Comparison of ENCODE assay signal across 23 cellular contexts in the genomic region with DNA sequence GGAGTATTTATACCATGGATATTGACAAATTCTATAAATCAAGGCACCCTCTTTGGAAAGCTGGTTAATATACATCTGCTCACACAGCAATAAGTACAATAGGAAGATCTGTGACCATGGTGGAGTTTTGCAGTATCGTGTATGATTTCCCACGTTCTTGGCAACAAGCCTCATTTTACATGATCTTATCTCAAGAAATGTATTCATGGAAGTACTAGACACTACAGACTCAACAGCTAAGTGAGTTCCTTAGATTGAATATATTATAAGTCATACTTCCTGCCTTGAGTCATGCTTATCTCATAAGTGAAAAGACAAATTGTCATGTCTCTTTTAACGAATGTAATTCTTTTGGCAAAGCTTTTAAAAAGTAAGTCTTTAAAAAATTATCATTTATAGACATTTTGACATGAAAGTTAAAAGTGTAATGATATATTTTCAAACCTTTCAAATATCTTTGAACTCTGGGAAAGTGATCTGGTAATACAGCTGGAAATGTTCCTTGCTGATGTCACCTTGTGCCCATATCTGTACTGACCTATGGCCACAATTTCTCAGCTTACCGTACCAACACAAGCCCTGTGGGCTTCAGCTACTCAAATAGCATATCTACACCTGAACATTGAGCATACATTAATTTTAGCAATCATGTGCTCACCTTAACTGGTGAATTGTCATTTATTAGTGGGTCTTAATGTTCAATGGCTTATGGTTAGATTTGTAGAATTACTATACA.
A peak's percentile ranks its signal among the peaks of the same experiment; 100 is the strongest.
DNase-seq lines count a peak whose midpoint lies in the region; FAIRE-seq and TF ChIP-seq lines count a peak whose summit lies in the region.
"Had no signal": no experiment of that assay in that cellular context is flagged by ENCODE, and none has a peak within 500 bp of the region (broad histone marks: within the 10 kb centered on the region; RNA-seq: fewer than 3 reads in every experiment).

No MANE protein-coding gene starts in this region.

- TF ChIP-seq CTCF in MCF 10A (IDR thresholded peaks at IDR 0.05; ENCODE audit: unreplicated experiment) (no peak), breast epithelium (IDR thresholded peaks at IDR 0.05) (no peak), astrocyte (IDR thresholded peaks at IDR 0.05; ENCODE audit: insufficient read depth, low read depth, low read length) (no peak), foreskin fibroblast (IDR thresholded peaks at IDR 0.05; ENCODE audit: low read depth, low read length) (no peak), right atrium auricular region (IDR thresholded peaks at IDR 0.05) (no peak)

- H3K27me3 Mint-ChIP-seq in MCF 10A (ENCODE audit: insufficient read depth, unreplicated experiment) (no peaks in the 10 kb centered on the region), astrocyte (ENCODE audit: low read depth, unreplicated experiment) (no peaks in the 10 kb centered on the region)

- H3K4me1 ChIP-seq in breast epithelium (no peaks in the 10 kb centered on the region), astrocyte (ENCODE audit: insufficient read depth, low read length) (peaks cover 2% of the 10 kb centered on the region), right atrium auricular region (no peaks in the 10 kb centered on the region)

- intact Hi-C loops in MCF 10A (cut with micrococcal nuclease) (no loop called here), breast epithelium (cut with DNase I; ENCODE audit: low total_unique reads) (no loop called here)

- H3K27ac Mint-ChIP-seq in MCF 10A (ENCODE audit: low read depth, unreplicated experiment) (no peak overlapping the region), astrocyte (ENCODE audit: unreplicated experiment) (no peak overlapping the region)
- H3K27ac Mint-ChIP-seq: CD4-positive, CD25-positive, alpha-beta regulatory T cell; T-helper 2 cell treated with Interferon-gamma antibody and Interleukin-4, amounts not matched to agents 5 μg/mL and 100 μg/mL, for 36 hours; type B pancreatic cell had no signal

- no peak overlapping the region for H3K4me3 ChIP-seq in breast epithelium
- no peak overlapping the region for H3K4me3 ChIP-seq in astrocyte (ENCODE audit: insufficient read depth, low read depth, low read length)
- H3K4me3 ChIP-seq in foreskin fibroblast (ENCODE audit: low read depth in 1 of 2, low read length in 2 of 2), result no peak overlapping the region
- H3K4me3 ChIP-seq in right atrium auricular region, result no peak overlapping the region

- H3K27me3 ChIP-seq in breast epithelium, result no peaks in the 10 kb centered on the region
- no peaks in the 10 kb centered on the region for H3K27me3 ChIP-seq in astrocyte (ENCODE audit: insufficient read depth, low read length)
- no peaks in the 10 kb centered on the region for H3K27me3 ChIP-seq in right atrium auricular region

- H2AFZ ChIP-seq in astrocyte (ENCODE audit: low read depth, low read length), result no peak overlapping the region

- no peaks in the 10 kb centered on the region for H4K20me1 ChIP-seq in astrocyte (ENCODE audit: insufficient read depth, low read length)

- no peaks in the 10 kb centered on the region for H3K36me3 Mint-ChIP-seq in MCF 10A (ENCODE audit: insufficient read depth, unreplicated experiment)
- H3K36me3 Mint-ChIP-seq in astrocyte (ENCODE audit: low read depth, unreplicated experiment), result no peaks in the 10 kb centered on the region
- H3K36me3 Mint-ChIP-seq: CD4-positive, CD25-positive, alpha-beta regulatory T cell; type B pancreatic cell had no signal

- POLR2A ChIA-PET in MCF 10A (lab: Yijun Ruan, JAX), result interaction anchor here (0.5 to 0.8 kb wide), 2 partner anchors 520 to 642 kb away, joined by 3 read pairs; no protein-coding TSS in a partner anchor

- no peak overlapping the region for H3K27ac ChIP-seq in breast epithelium
- peak overlapping the region; percentile 35 for H3K27ac ChIP-seq in astrocyte (ENCODE audit: low read depth, low read length)
- H3K27ac ChIP-seq in right atrium auricular region, result no peak overlapping the region

- H3K4me1 Mint-ChIP-seq in MCF 10A (ENCODE audit: insufficient read depth, unreplicated experiment), result peaks cover 12% of the 10 kb centered on the region
- H3K4me1 Mint-ChIP-seq in astrocyte (ENCODE audit: low read depth, unreplicated experiment), result peaks cover 3% of the 10 kb centered on the region
- H3K4me1 Mint-ChIP-seq: CD4-positive, CD25-positive, alpha-beta regulatory T cell had no signal

- CTCF ChIA-PET in MCF 10A (lab: Yijun Ruan, JAX), result interaction anchor here (0.8 to 1.3 kb wide), 2 partner anchors 23 to 94 kb away, joined by 3 to 4 read pairs; no protein-coding TSS in a partner anchor

- H3K36me3 ChIP-seq in breast epithelium, result no peaks in the 10 kb centered on the region
- no peaks in the 10 kb centered on the region for H3K36me3 ChIP-seq in astrocyte (ENCODE audit: insufficient read depth, low read length)
- no peaks in the 10 kb centered on the region for H3K36me3 ChIP-seq in right atrium auricular region

- H3K4me2 ChIP-seq in astrocyte (ENCODE audit: low read length), result peak overlapping the region; percentile 41

- H3K79me2 ChIP-seq in astrocyte (ENCODE audit: insufficient read depth, low read length), result no peaks in the 10 kb centered on the region

- DNase-seq in MCF 10A (ENCODE audit: unreplicated experiment) (peak; percentile 8), breast epithelium (ENCODE audit: low spot score in 2 of 2) (no peak), astrocyte (ENCODE audit: low read depth) (peak; percentile 80), foreskin fibroblast (peak; percentile 6 to 12), SHP77 treated with DMSO at 0.1 percent for 48 hours (lab: John Stamatoyannopoulos, UW) (no peak), NCI-H69 (lab: John Stamatoyannopoulos, UW) (no peak), OCI-M2 (lab: John Stamatoyannopoulos, UW; ENCODE audit: unreplicated experiment) (no peak), right atrium auricular region (ENCODE audit: low spot score) (no peak)
- DNase-seq: activated CD4-positive, CD25-positive, alpha-beta regulatory T cell treated with anti-CD3 and anti-CD28 coated beads, Interleukin-2, amount 50 U/mL, for 72 hours; activated effector memory CD4-positive, alpha-beta T cell treated with anti-CD3 and anti-CD28 coated beads, Interleukin-2, amount 50 U/mL, for 16 hours; aorta; CD4-positive, CD25-positive, alpha-beta regulatory T cell; cortex of kidney; DMS79; midbrain; NCI-H146; NCI-H2227 treated with DMSO at 0.1 percent for 48 hours; NK-92 treated with Interleukin-12 subunit alpha and Interleukin-12 subunit beta, amount 100 ng/mL, for 24 hours; Right ventricle myocardium superior; stimulated activated naive CD8-positive, alpha-beta T cell treated with anti-CD3 and anti-CD28 coated beads, Interleukin-15, Interleukin-2, amounts not matched to agents 100 U/mL and 50 U/mL, for 24 hours had no signal

- FAIRE-seq in astrocyte (lab: Jason Lieb, UNC), result peak; percentile 74
- FAIRE-seq: A204.1 had no signal

- no TSS peak for BruUV-seq in MCF 10A (replicated peaks; lab: Mats Ljungman, UMichigan)

- peaks cover 4% of the 10 kb centered on the region for H3K9me3 Mint-ChIP-seq in MCF 10A (ENCODE audit: unreplicated experiment)
- H3K9me3 Mint-ChIP-seq in astrocyte (ENCODE audit: unreplicated experiment), result no peaks in the 10 kb centered on the region
- H3K9me3 Mint-ChIP-seq: T-helper 2 cell treated with Interferon-gamma antibody and Interleukin-4, amounts not matched to agents 5 μg/mL and 100 μg/mL, for 36 hours had no signal

- TF ChIP-seq POLR2A in breast epithelium (IDR thresholded peaks at IDR 0.05), result no peak

- H3K4me3 Mint-ChIP-seq in MCF 10A (ENCODE audit: unreplicated experiment) (no peak overlapping the region), astrocyte (ENCODE audit: unreplicated experiment) (no peak overlapping the region)
- H3K4me3 Mint-ChIP-seq: CD4-positive, CD25-positive, alpha-beta regulatory T cell; T-helper 2 cell treated with Interferon-gamma antibody and Interleukin-4, amounts not matched to agents 5 μg/mL and 100 μg/mL, for 36 hours; type B pancreatic cell had no signal

- no peak overlapping the region for H3K9ac ChIP-seq in astrocyte (ENCODE audit: low read length)

- H3K9me3 ChIP-seq in breast epithelium, result no peaks in the 10 kb centered on the region
- H3K9me3 ChIP-seq in astrocyte (ENCODE audit: insufficient read depth, low read depth, low read length), result no peaks in the 10 kb centered on the region
- H3K9me3 ChIP-seq in right atrium auricular region, result no peaks in the 10 kb centered on the region

Comparison
In these comparisons a context has a peak if more than half of its experiments do, and no peak if none do; other contexts are left out.
1. DNase-seq: peak in MCF 10A (single experiment), astrocyte (single experiment) and foreskin fibroblast (2 of 2); none in breast epithelium (0 of 2), SHP77 treated with DMSO at 0.1 percent for 48 hours (single experiment), NCI-H69 (single experiment), OCI-M2 (single experiment) and right atrium auricular region (single experiment).